In genomic region chr2:58634653-58635347, GRCh38 we compare ENCODE assay signal across 14 cellular contexts.
A peak's percentile ranks its signal among the peaks of the same experiment; 100 is the strongest.
DNase-seq lines count a peak whose midpoint lies in the region; ATAC-seq lines count a peak whose summit lies in the region.
"Had no signal": no experiment of that assay in that cellular context is flagged by ENCODE, and none has a peak within 500 bp of the region (broad histone marks: within the 10 kb centered on the region; RNA-seq: fewer than 3 reads in every experiment).

No MANE protein-coding gene starts in this region.

- ATAC-seq in HG02938 (IDR thresholded peaks at IDR 0.05; ENCODE audit: unreplicated experiment) = no peak
- ATAC-seq: Right ventricle myocardium inferior; stimulated activated naive B cell treated with anti-CD40 and anti-IgM and Interleukin-4, amounts not matched to agents 10 μg/mL and 1 μg/mL and 100 μg/mL, for 72 hours had no signal

- no peak overlapping the region for H3K4me3 ChIP-seq in HUES64 (ENCODE audit: low read length)
- no peak overlapping the region for H3K4me3 ChIP-seq in SJSA1
- H3K4me3 ChIP-seq in CD4-positive, alpha-beta memory T cell (ENCODE audit: low read length in 2 of 2) = no peak overlapping the region
- H3K4me3 ChIP-seq: ascending aorta, BLaER1 had no signal

- whole genome bisulfite sequencing in HUES64 = 36% methylated on average over 2 of the region's 4 CpGs

- no peak overlapping the region for H3K27ac Mint-ChIP-seq in CD4-positive, alpha-beta memory T cell
- H3K27ac Mint-ChIP-seq: stimulated activated naive B cell treated with anti-CD40 and anti-IgM and Interleukin-4, amounts not matched to agents 10 μg/mL and 1 μg/mL and 100 μg/mL, for 72 hours had no signal

- no peaks in the 10 kb centered on the region for H3K36me3 ChIP-seq in HUES64 (ENCODE audit: insufficient read depth, low read length)
- H3K36me3 ChIP-seq in SJSA1 = no peaks in the 10 kb centered on the region
- H3K36me3 ChIP-seq in CD4-positive, alpha-beta memory T cell (ENCODE audit: insufficient read depth, low read length) = no peaks in the 10 kb centered on the region
- H3K36me3 ChIP-seq: ascending aorta, BLaER1 had no signal

- H3K9me3 ChIP-seq in HUES64 (ENCODE audit: insufficient read depth, low read depth, low read length) (no peaks in the 10 kb centered on the region), SJSA1 (replicated peaks) (no peaks in the 10 kb centered on the region; the same call in 1 of the 2 replicates)
- no peaks in the 10 kb centered on the region for H3K9me3 ChIP-seq in CD4-positive, alpha-beta memory T cell (ENCODE audit: control insufficient read depth in 1 of 2, low read length in 2 of 2)
- H3K9me3 ChIP-seq: ascending aorta, BLaER1 had no signal

- POLR2A ChIA-PET in CD4-positive, alpha-beta memory T cell (lab: Charles Lee; ENCODE audit: partially characterized antibody) = no interaction called here

- H3K4me1 ChIP-seq in HUES64 (ENCODE audit: insufficient read depth, low read length) = peaks cover 60% of the 10 kb centered on the region
- H3K4me1 ChIP-seq in SJSA1 (replicated peaks) = peaks cover 23% of the 10 kb centered on the region
- no peaks in the 10 kb centered on the region for H3K4me1 ChIP-seq in CD4-positive, alpha-beta memory T cell (ENCODE audit: insufficient read depth, low read length)
- H3K4me1 ChIP-seq: ascending aorta, BLaER1 had no signal

- peaks cover 0 to 2% (median 0%) of the 10 kb centered on the region in 8 donors for H3K9me3 Mint-ChIP-seq in CD4-positive, alpha-beta memory T cell
- H3K9me3 Mint-ChIP-seq: stimulated activated naive B cell treated with anti-CD40 and anti-IgM and Interleukin-4, amounts not matched to agents 10 μg/mL and 1 μg/mL and 100 μg/mL, for 72 hours had no signal

- intact Hi-C loops in CD4-positive, alpha-beta memory T cell (cut with micrococcal nuclease) = no loop called here

- no peak overlapping the region; the same call in 1 of the 2 replicates for H3K9ac ChIP-seq in HUES64 (ENCODE audit: low read depth, low read length)
- H3K9ac ChIP-seq: BLaER1 had no signal

- peaks cover 0 to 1% of the 10 kb centered on the region in 2 donors for H3K27me3 Mint-ChIP-seq in CD4-positive, alpha-beta memory T cell
- H3K27me3 Mint-ChIP-seq: stimulated activated naive B cell treated with anti-CD40 and anti-IgM and Interleukin-4, amounts not matched to agents 10 μg/mL and 1 μg/mL and 100 μg/mL, for 72 hours had no signal

- H3K27ac ChIP-seq in HUES64 (ENCODE audit: low read depth, low read length) (peak overlapping the region; percentile 15), SJSA1 (peak overlapping the region; percentile 31)
- no peak overlapping the region for H3K27ac ChIP-seq in CD4-positive, alpha-beta memory T cell (ENCODE audit: low read depth, low read length)
- H3K27ac ChIP-seq: ascending aorta, BLaER1 had no signal

- no peaks in the 10 kb centered on the region for H3K36me3 Mint-ChIP-seq in CD4-positive, alpha-beta memory T cell
- H3K36me3 Mint-ChIP-seq: stimulated activated naive B cell treated with anti-CD40 and anti-IgM and Interleukin-4, amounts not matched to agents 10 μg/mL and 1 μg/mL and 100 μg/mL, for 72 hours had no signal

- H3K27me3 ChIP-seq in HUES64 (ENCODE audit: insufficient read depth, low read length) (no peaks in the 10 kb centered on the region), SJSA1 (replicated peaks) (no peaks in the 10 kb centered on the region)
- H3K27me3 ChIP-seq in CD4-positive, alpha-beta memory T cell (ENCODE audit: insufficient read depth, low read length) = no peaks in the 10 kb centered on the region
- H3K27me3 ChIP-seq: ascending aorta, BLaER1 had no signal

- no peak overlapping the region for H3K4me3 Mint-ChIP-seq in CD4-positive, alpha-beta memory T cell
- H3K4me3 Mint-ChIP-seq: stimulated activated naive B cell treated with anti-CD40 and anti-IgM and Interleukin-4, amounts not matched to agents 10 μg/mL and 1 μg/mL and 100 μg/mL, for 72 hours had no signal

- DNase-seq in DMS153 (lab: John Stamatoyannopoulos, UW) (peak; percentile 5), SJSA1 (ENCODE audit: low read depth in 1 of 2, low spot score in 2 of 2) (peak in 1 of 2 experiments; percentile 19), islet precursor cell (peak; percentile 86), GM19238 (ENCODE audit: insufficient read length, low spot score) (no peak), CD1c-positive myeloid dendritic cell (ENCODE audit: extremely low spot score) (no peak)
- no peak for DNase-seq in CD4-positive, alpha-beta memory T cell
- DNase-seq: activated T-cell treated with anti-CD3 and anti-CD28 coated beads, Interleukin-2, amount 50 U/mL, for 1 hour; NCI-H2029; stimulated activated naive B cell treated with anti-CD40 and anti-IgM and Interleukin-4, amounts not matched to agents 10 μg/mL and 1 μg/mL and 100 μg/mL, for 72 hours had no signal

- H3K4me1 Mint-ChIP-seq in CD4-positive, alpha-beta memory T cell = no peaks in the 10 kb centered on the region
- H3K4me1 Mint-ChIP-seq: stimulated activated naive B cell treated with anti-CD40 and anti-IgM and Interleukin-4, amounts not matched to agents 10 μg/mL and 1 μg/mL and 100 μg/mL, for 72 hours had no signal

- CTCF ChIA-PET in CD4-positive, alpha-beta memory T cell (lab: Charles Lee; ENCODE audit: partially characterized antibody) = no interaction called here

Comparison
In these comparisons a context has a peak if more than half of its experiments do, and no peak if none do; other contexts are left out.
1. DNase-seq: peak in DMS153 (single experiment) and islet precursor cell (single experiment); none in GM19238 (single experiment), CD1c-positive myeloid dendritic cell (single experiment) and CD4-positive, alpha-beta memory T cell (0 of 5).